Comparison of ENCODE assay signal across 16 cellular contexts in the genomic region with DNA sequence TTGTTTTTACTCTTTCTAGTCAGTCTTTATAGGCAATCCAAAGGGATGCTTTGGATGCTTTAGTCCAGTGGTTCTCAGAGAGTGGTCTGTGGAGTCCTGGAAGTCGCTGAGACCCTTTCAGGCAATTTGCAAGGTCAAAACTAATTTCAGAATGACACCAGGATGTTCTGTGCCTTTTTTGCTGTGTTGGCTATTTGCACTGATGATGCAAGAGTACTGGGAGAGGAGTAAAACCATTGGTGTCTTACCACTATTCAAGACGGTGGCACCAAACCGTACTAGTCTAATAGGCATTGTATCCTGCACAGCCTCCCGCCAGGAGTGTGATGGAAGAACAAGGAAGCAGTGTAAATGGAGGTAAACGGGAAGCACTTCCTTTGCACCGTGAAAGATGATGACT. TPM values are rescaled to one million over a fixed set of nuclear protein-coding genes. Genes with fewer than 3 reads are reported as not detected.
"Had no signal": no experiment of that assay in that cellular context is flagged by ENCODE, and none has a peak within 500 bp of the region (broad histone marks: within the 10 kb centered on the region; RNA-seq: fewer than 3 reads in every experiment).

No MANE protein-coding gene starts in this region.

RNA-seq across cellular contexts. Expression of gene NAT8, which starts 34.0 kb away (rescaled TPM):
- total RNA-seq: activated CD4-positive, alpha-beta memory T cell treated with anti-CD3 and anti-CD28 coated beads, Interleukin-2, amount 10 ng/mL, durations not matched to agents 7 days and 5 days; activated CD4-positive, alpha-beta T cell treated with anti-CD3 and anti-CD28 coated beads for 36 hours; activated CD4-positive, alpha-beta T cell treated with anti-CD3 and anti-CD28 coated beads, Interleukin-2, amount 10 ng/mL, durations not matched to agents 7 days and 5 days; activated CD8-positive, alpha-beta memory T cell treated with anti-CD3 and anti-CD28 coated beads, Interleukin-2, amount 10 ng/mL, durations not matched to agents 7 days and 5 days; activated CD8-positive, alpha-beta T cell treated with anti-CD3 and anti-CD28 coated beads, Interleukin-2, amount 10 ng/mL, durations not matched to agents 7 days and 5 days; activated naive CD8-positive, alpha-beta T cell treated with anti-CD3 and anti-CD28 coated beads, Interleukin-2, amount 10 ng/mL, durations not matched to agents 7 days and 5 days; activated T-helper 2 cell treated with anti-CD3 and anti-CD28 coated beads, Interferon-gamma antibody, Interleukin-2, Interleukin-4, amounts not matched to agents 10 μg/mL and 5 μg/mL and 100 μg/mL, durations not matched to agents 14 hours and 24 hours and 36 hours; ascending aorta; bronchial epithelial cell; cardiac muscle cell; chondrocyte; T-helper 1 cell treated with Interleukin-12 subunit alpha and Interleukin-12 subunit beta and Interleukin-4 antibody, amounts not matched to agents 30 ng/mL and 1 ng/mL, for 36 hours; T-helper 17 cell; T-helper 2 cell treated with Interferon-gamma antibody and Interleukin-4, amounts not matched to agents 100 ng/mL and 5 ng/mL, for 36 hours; WTC11 had no signal
- polyA plus RNA-seq: adipose tissue, cardiac muscle cell had no signal
